8 cellular contexts compared by ENCODE assay signal in genomic region chr11:103326070-103326794, GRCh38.
DNase-seq lines count a peak whose midpoint lies in the region; ATAC-seq and TF ChIP-seq lines count a peak whose summit lies in the region.

No MANE protein-coding gene starts in this region.

- no peaks in the 10 kb centered on the region for H3K27me3 ChIP-seq in HL-60 (ENCODE audit: insufficient read depth, poor library complexity, severe bottlenecking)

- TF ChIP-seq CTCF in HL-60 (IDR thresholded peaks at IDR 0.05; ENCODE audit: insufficient read depth, low read length) (peak; percentile 85), astrocyte of the cerebellum (IDR thresholded peaks at IDR 0.05; ENCODE audit: low read depth, low read length, missing control alignments) (peak; percentile 85)

- H3K4me3 ChIP-seq in HL-60 (replicated peaks; ENCODE audit: insufficient read depth, low read length) (no peak overlapping the region), astrocyte of the cerebellum (ENCODE audit: low read depth, low read length) (no peak overlapping the region)

- DNase-seq in Right ventricle myocardium inferior (ENCODE audit: missing footprints): no peak
- no peak for DNase-seq in cardiac septum (ENCODE audit: low spot score)
- DNase-seq in HL-60 (ENCODE audit: low read depth in 1 of 2, low spot score in 1 of 2): peak; percentile 20 to 71
- peak; percentile 14 for DNase-seq in NCI-H774 (lab: John Stamatoyannopoulos, UW)
- DNase-seq in astrocyte of the cerebellum (ENCODE audit: low read depth): peak; percentile 64
- DNase-seq in iPS DF 4.7 (ENCODE audit: extremely low read depth, low spot score): peak; percentile 69
- peak; percentile 11 to 61 for DNase-seq in stimulated activated effector memory CD8-positive, alpha-beta T cell treated with anti-CD3 and anti-CD28 coated beads, Interleukin-12 subunit alpha, Interleukin-12 subunit beta, amount 100 ng/mL, for 72 hours (ENCODE audit: low spot score in 2 of 2)

- H3K36me3 Mint-ChIP-seq in stimulated activated effector memory CD8-positive, alpha-beta T cell treated with anti-CD3 and anti-CD28 coated beads, Interleukin-12 subunit alpha, Interleukin-12 subunit beta, amount 100 ng/mL, for 72 hours: no peaks in the 10 kb centered on the region

- intact Hi-C loops in Right ventricle myocardium inferior (cut with DNase I) (loop anchor here (1.0 kb wide), 1 partner anchor 275 kb away; no protein-coding TSS in a partner anchor), cardiac septum (cut with DNase I) (loop anchor here (5.0 kb wide), 1 partner anchor 276 kb away; no protein-coding TSS in a partner anchor)

- in situ Hi-C loops in astrocyte of the cerebellum (cut with HindIII; ENCODE audit: low sequenced_read_pairs): no loop called here

- H3K27ac ChIP-seq in HL-60 (replicated peaks): no peak overlapping the region

- no peak overlapping the region for H3K4me3 Mint-ChIP-seq in stimulated activated effector memory CD8-positive, alpha-beta T cell treated with anti-CD3 and anti-CD28 coated beads, Interleukin-12 subunit alpha, Interleukin-12 subunit beta, amount 100 ng/mL, for 72 hours

- peak overlapping the region; percentile 57 for H3K27ac Mint-ChIP-seq in stimulated activated effector memory CD8-positive, alpha-beta T cell treated with anti-CD3 and anti-CD28 coated beads, Interleukin-12 subunit alpha, Interleukin-12 subunit beta, amount 100 ng/mL, for 72 hours

- peaks cover 9% of the 10 kb centered on the region for H3K4me1 Mint-ChIP-seq in stimulated activated effector memory CD8-positive, alpha-beta T cell treated with anti-CD3 and anti-CD28 coated beads, Interleukin-12 subunit alpha, Interleukin-12 subunit beta, amount 100 ng/mL, for 72 hours

- ATAC-seq in Right ventricle myocardium inferior (peak; percentile 44), GM21528 (IDR thresholded peaks at IDR 0.05; ENCODE audit: low FRiP score, unreplicated experiment) (peak; percentile 96)
- peak; percentile 79 for ATAC-seq in stimulated activated effector memory CD8-positive, alpha-beta T cell treated with anti-CD3 and anti-CD28 coated beads, Interleukin-12 subunit alpha, Interleukin-12 subunit beta, amount 100 ng/mL, for 72 hours

- no peaks in the 10 kb centered on the region for H3K9me3 Mint-ChIP-seq in stimulated activated effector memory CD8-positive, alpha-beta T cell treated with anti-CD3 and anti-CD28 coated beads, Interleukin-12 subunit alpha, Interleukin-12 subunit beta, amount 100 ng/mL, for 72 hours

Comparison
In these comparisons a context has a peak if more than half of its experiments do, and no peak if none do; other contexts are left out.
1. ATAC-seq: peak in every context shown above with its lines; median percentile 96 in GM21528; 79 in stimulated activated effector memory CD8-positive, alpha-beta T cell treated with anti-CD3 and anti-CD28 coated beads, Interleukin-12 subunit alpha, Interleukin-12 subunit beta, amount 100 ng/mL, for 72 hours; 44 in Right ventricle myocardium inferior.
2. DNase-seq: peak in HL-60 (2 of 2), NCI-H774 (single experiment), astrocyte of the cerebellum (single experiment), iPS DF 4.7 (single experiment) and stimulated activated effector memory CD8-positive, alpha-beta T cell treated with anti-CD3 and anti-CD28 coated beads, Interleukin-12 subunit alpha, Interleukin-12 subunit beta, amount 100 ng/mL, for 72 hours (2 of 2); none in Right ventricle myocardium inferior (single experiment) and cardiac septum (single experiment).